ENCODE assay signal across 29 cellular contexts in the genomic region with DNA sequence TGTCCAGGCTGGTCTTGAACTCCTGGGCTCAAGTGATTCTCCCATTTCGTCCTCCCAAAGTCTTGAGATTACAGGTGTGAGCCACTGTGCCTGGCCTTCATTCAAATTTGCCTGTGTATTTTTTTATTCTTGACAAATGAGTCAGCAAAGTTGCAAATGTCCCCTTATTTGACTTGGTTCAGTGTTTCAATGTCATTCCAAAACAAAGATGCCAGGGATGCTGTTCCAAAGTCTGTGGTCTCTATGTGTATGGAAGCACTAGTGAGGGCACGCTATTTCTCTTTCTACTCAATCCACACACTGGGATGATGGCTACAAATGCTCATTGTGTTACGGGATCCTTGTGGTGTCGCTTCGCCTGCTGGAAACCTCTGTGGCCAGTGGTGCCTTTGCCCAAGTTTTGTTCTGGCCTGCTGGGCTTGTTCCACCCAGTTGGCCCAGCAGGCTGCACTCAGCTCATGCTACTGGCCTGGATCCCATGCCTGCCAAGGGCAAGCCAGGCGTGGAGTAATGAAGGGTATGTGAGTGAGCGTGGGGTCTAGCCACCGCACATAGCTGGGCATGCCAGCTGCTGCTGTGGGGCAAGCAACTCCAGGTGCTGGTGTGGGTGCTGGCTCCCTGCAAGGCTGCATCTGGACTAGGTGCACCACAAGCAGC.
"Had no signal": no experiment of that assay in that cellular context is flagged by ENCODE, and none has a peak within 500 bp of the region (broad histone marks: within the 10 kb centered on the region; RNA-seq: fewer than 3 reads in every experiment).

No MANE protein-coding gene starts in this region.

- ATAC-seq: activated naive CD4-positive, alpha-beta T cell treated with anti-CD3 and anti-CD28 coated beads, Interleukin-2, amount 50 U/mL, for 72 hours; activated T-cell treated with anti-CD3 and anti-CD28 coated beads, Interleukin-2, amount 50 U/mL, for 4 hours had no signal

- H3K36me3 ChIP-seq: adrenal gland, SJSA1 had no signal

- H3K27me3 ChIP-seq: adrenal gland, SJSA1 had no signal

- H3K27ac Mint-ChIP-seq: activated CD4-positive, alpha-beta memory T cell treated with anti-CD3 and anti-CD28 coated beads for 36 hours; activated naive CD4-positive, alpha-beta T cell treated with anti-CD3 and anti-CD28 coated beads for 36 hours; activated naive CD4-positive, alpha-beta T cell treated with anti-CD3 and anti-CD28 coated beads, Interleukin-2, amount 50 U/mL, for 72 hours; activated T-helper 1 cell treated with anti-CD3 and anti-CD28 coated beads, Interleukin-12 subunit alpha, Interleukin-12 subunit beta, Interleukin-2, Interleukin-4 antibody, amounts not matched to agents 30 ng/mL and 10 ng/mL and 1 ng/mL, durations not matched to agents 14 hours and 24 hours and 36 hours; brain; T-helper 1 cell treated with Interleukin-12 subunit alpha and Interleukin-12 subunit beta and Interleukin-4 antibody, amounts not matched to agents 30 μg/mL and 1 μg/mL, for 36 hours; T-helper 2 cell treated with Interferon-gamma antibody and Interleukin-4, amounts not matched to agents 5 μg/mL and 100 μg/mL, for 36 hours had no signal

- H3K4me2 ChIP-seq: KMS-11, PC-9, SK-N-SH had no signal

- H3K36me3 Mint-ChIP-seq: activated CD4-positive, alpha-beta memory T cell treated with anti-CD3 and anti-CD28 coated beads for 36 hours; activated naive CD4-positive, alpha-beta T cell treated with anti-CD3 and anti-CD28 coated beads, Interleukin-2, amount 50 U/mL, for 72 hours; brain had no signal

- DNase-seq: activated CD4-positive, alpha-beta memory T cell treated with anti-CD3 and anti-CD28 coated beads for 36 hours; activated CD4-positive, alpha-beta T cell treated with anti-CD3 and anti-CD28 coated beads, Interleukin-2, amount 50 U/mL, for 1 hour; activated CD8-positive, alpha-beta memory T cell treated with anti-CD3 and anti-CD28 coated beads, Interleukin-2, amount 50 U/mL, for 4 hours; activated gamma-delta T cell treated with Interleukin-2 at 50 U/mL for 16 hours; activated naive CD4-positive, alpha-beta T cell treated with anti-CD3 and anti-CD28 coated beads for 36 hours; activated T-cell treated with anti-CD3 and anti-CD28 coated beads for 4 hours; activated T-cell treated with anti-CD3 and anti-CD28 coated beads, Interleukin-2, amount 50 U/mL, for 4 hours; adrenal gland; anterior cingulate cortex; caudate nucleus; MM.1S; MV-4-11; NCI-H1092; NCI-H1436 treated with DMSO at 0.1 percent for 48 hours; NCI-H1694 treated with DMSO at 0.1 percent for 48 hours; NCI-H2029; NCI-H345; NCI-H524 treated with DMSO at 0.1 percent for 48 hours; PC-9; SHP77; SK-N-SH had no signal

- H3K4me3 Mint-ChIP-seq: activated CD4-positive, alpha-beta memory T cell treated with anti-CD3 and anti-CD28 coated beads for 36 hours; activated naive CD4-positive, alpha-beta T cell treated with anti-CD3 and anti-CD28 coated beads for 36 hours; activated T-cell treated with anti-CD3 and anti-CD28 coated beads, Interleukin-2, amount 50 U/mL, for 4 hours; activated T-helper 1 cell treated with anti-CD3 and anti-CD28 coated beads, Interleukin-12 subunit alpha, Interleukin-12 subunit beta, Interleukin-2, Interleukin-4 antibody, amounts not matched to agents 30 ng/mL and 10 ng/mL and 1 ng/mL, durations not matched to agents 14 hours and 24 hours and 36 hours; brain; T-helper 1 cell treated with Interleukin-12 subunit alpha and Interleukin-12 subunit beta and Interleukin-4 antibody, amounts not matched to agents 30 μg/mL and 1 μg/mL, for 36 hours; T-helper 2 cell treated with Interferon-gamma antibody and Interleukin-4, amounts not matched to agents 5 μg/mL and 100 μg/mL, for 36 hours had no signal

- H2AFZ ChIP-seq: PC-9 had no signal

- H3K27ac ChIP-seq: adrenal gland, KMS-11, PC-9, RWPE1, SJSA1 had no signal

- H3K4me3 ChIP-seq: adrenal gland, PC-9, SJSA1 had no signal

- H3K27me3 Mint-ChIP-seq: activated CD4-positive, alpha-beta memory T cell treated with anti-CD3 and anti-CD28 coated beads for 36 hours had no signal

- H3K9me3 ChIP-seq: adrenal gland, SJSA1, SK-N-SH had no signal

- H3K9me3 Mint-ChIP-seq: activated CD4-positive, alpha-beta memory T cell treated with anti-CD3 and anti-CD28 coated beads for 36 hours; activated naive CD4-positive, alpha-beta T cell treated with anti-CD3 and anti-CD28 coated beads for 36 hours; activated naive CD4-positive, alpha-beta T cell treated with anti-CD3 and anti-CD28 coated beads, Interleukin-2, amount 50 U/mL, for 72 hours; activated T-cell treated with anti-CD3 and anti-CD28 coated beads, Interleukin-2, amount 50 U/mL, for 4 hours; activated T-helper 1 cell treated with anti-CD3 and anti-CD28 coated beads, Interleukin-12 subunit alpha, Interleukin-12 subunit beta, Interleukin-2, Interleukin-4 antibody, amounts not matched to agents 30 ng/mL and 10 ng/mL and 1 ng/mL, durations not matched to agents 14 hours and 24 hours and 36 hours; T-helper 1 cell treated with Interleukin-12 subunit alpha and Interleukin-12 subunit beta and Interleukin-4 antibody, amounts not matched to agents 30 μg/mL and 1 μg/mL, for 36 hours; T-helper 2 cell treated with Interferon-gamma antibody and Interleukin-4, amounts not matched to agents 5 μg/mL and 100 μg/mL, for 36 hours had no signal

- H3K9ac ChIP-seq: KMS-11, SK-N-SH had no signal
